ENCODE assay signal across 5 cellular contexts in the genomic region with DNA sequence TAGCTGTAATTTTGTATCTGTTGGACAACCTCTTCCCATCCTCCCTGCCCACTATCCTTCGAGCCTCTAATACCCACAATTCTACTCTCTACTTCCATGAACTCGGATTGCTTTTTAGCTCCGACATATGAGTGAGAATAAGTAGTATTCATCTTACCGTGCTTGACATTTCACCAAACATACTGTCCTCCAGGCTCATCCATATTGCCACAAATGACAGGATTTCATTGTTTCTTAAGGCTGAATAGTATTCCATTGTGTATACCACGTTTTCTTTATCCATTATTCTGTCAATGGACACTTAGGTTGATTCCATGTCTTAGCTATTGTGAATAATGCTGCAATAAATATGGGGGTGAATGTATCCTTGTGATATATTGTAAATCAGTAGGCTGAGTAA. TPM values are rescaled to one million over a fixed set of nuclear protein-coding genes. Genes with fewer than 3 reads are reported as not detected.
"Had no signal": no experiment of that assay in that cellular context is flagged by ENCODE, and none has a peak within 500 bp of the region (broad histone marks: within the 10 kb centered on the region; RNA-seq: fewer than 3 reads in every experiment).

No MANE protein-coding gene starts in this region.

- H3K4me3 ChIP-seq: GM12878 had no signal

- DNase-seq: GDM1, GF-D8 had no signal

- FAIRE-seq: GM12878, GM12891, GM18507 had no signal

- ATAC-seq: GM12878 had no signal

RNA-seq across cellular contexts. Expression of gene TTC29, which starts 26.4 kb away (rescaled TPM):
- polyA plus RNA-seq: GM12878 had no signal
